Comparison of ENCODE assay signal across 2 cellular contexts in the genomic region with DNA sequence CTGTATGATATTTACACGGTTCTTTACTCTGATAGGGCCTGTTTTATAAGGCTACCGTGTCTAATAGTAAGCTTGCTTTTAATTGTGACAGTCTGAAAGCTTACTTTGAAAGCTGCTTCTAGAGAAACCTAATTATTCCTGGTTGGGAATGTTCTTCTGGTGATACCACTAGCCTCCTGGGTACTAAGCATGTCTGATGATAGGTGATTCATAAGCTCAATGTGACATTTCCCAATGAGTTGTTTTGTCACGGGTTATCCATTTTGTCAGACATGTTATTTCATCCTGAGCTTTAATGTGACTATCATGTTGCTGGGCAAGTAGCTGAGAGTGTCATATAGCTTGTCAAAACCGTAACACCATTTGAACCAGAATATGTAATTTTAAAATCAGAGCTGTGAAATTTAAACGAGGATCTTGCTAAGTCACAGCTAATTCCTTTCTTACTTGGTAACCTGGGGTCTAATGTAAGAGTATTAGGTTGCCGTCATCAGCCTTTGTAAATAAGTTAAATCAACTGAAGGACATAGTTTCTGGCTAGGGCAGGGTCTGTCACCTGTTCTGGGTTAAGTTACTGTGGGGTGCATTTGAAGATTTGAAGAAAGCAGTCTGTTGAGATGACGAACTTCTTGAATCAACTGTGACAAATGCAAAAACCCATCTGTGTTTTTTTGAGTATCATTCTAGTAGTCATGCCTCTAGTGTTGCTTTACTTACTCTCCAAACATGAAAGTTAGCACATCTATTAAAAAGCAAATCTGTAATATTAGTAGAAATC.
TF ChIP-seq lines count a peak whose summit lies in the region.

No MANE protein-coding gene starts in this region.

TF ChIP-seq in neural cell, 6 proteins besides CTCF, POLR2A, EP300 and RAD21 (continued from another document):
- TF ChIP-seq, protein P1, sequence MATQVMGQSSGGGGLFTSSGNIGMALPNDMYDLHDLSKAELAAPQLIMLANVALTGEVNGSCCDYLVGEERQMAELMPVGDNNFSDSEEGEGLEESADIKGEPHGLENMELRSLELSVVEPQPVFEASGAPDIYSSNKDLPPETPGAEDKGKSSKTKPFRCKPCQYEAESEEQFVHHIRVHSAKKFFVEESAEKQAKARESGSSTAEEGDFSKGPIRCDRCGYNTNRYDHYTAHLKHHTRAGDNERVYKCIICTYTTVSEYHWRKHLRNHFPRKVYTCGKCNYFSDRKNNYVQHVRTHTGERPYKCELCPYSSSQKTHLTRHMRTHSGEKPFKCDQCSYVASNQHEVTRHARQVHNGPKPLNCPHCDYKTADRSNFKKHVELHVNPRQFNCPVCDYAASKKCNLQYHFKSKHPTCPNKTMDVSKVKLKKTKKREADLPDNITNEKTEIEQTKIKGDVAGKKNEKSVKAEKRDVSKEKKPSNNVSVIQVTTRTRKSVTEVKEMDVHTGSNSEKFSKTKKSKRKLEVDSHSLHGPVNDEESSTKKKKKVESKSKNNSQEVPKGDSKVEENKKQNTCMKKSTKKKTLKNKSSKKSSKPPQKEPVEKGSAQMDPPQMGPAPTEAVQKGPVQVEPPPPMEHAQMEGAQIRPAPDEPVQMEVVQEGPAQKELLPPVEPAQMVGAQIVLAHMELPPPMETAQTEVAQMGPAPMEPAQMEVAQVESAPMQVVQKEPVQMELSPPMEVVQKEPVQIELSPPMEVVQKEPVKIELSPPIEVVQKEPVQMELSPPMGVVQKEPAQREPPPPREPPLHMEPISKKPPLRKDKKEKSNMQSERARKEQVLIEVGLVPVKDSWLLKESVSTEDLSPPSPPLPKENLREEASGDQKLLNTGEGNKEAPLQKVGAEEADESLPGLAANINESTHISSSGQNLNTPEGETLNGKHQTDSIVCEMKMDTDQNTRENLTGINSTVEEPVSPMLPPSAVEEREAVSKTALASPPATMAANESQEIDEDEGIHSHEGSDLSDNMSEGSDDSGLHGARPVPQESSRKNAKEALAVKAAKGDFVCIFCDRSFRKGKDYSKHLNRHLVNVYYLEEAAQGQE (IDR thresholded peaks at IDR 0.05; ENCODE audit: borderline replicate concordance) = peak; percentile 86

TF ChIP-seq in SK-N-SH, 30 proteins besides CTCF, POLR2A, EP300 and RAD21 (continued from another document):
- TF ChIP-seq, protein P1 (IDR thresholded peaks at IDR 0.05; ENCODE audit: low read depth, low read length) = no peak
- TF ChIP-seq FOXJ3 (CRISPR knock-in tag; IDR thresholded peaks at IDR 0.05) (no peak), USF2 (IDR thresholded peaks at IDR 0.05; ENCODE audit: borderline replicate concordance, low read depth, low read length) (no peak), FOSL2 (IDR thresholded peaks at IDR 0.05; ENCODE audit: borderline replicate concordance, low read depth) (no peak), GABPA (IDR thresholded peaks at IDR 0.05; ENCODE audit: low read depth) (no peak), CHD2 (IDR thresholded peaks at IDR 0.05; ENCODE audit: low read length, partially characterized antibody) (no peak), MEF2A (IDR thresholded peaks at IDR 0.05; ENCODE audit: borderline replicate concordance, low read depth) (no peak), RCOR1 (IDR thresholded peaks at IDR 0.05; ENCODE audit: low read length) (no peak), SMC3 (IDR thresholded peaks at IDR 0.05; ENCODE audit: low read depth, low read length) (no peak), EZH2phosphoT487 (IDR thresholded peaks at IDR 0.05; ENCODE audit: borderline replicate concordance, low read depth) (no peak), TEAD4 (IDR thresholded peaks at IDR 0.05; ENCODE audit: borderline replicate concordance, insufficient read depth) (no peak), RXRA (IDR thresholded peaks at IDR 0.05; ENCODE audit: borderline replicate concordance, low read depth) (no peak), SIN3A (IDR thresholded peaks at IDR 0.05; ENCODE audit: borderline replicate concordance, low read depth, low read length) (no peak), TAF1 (IDR thresholded peaks at IDR 0.05; ENCODE audit: borderline replicate concordance, low read depth, low read length) (no peak), NFIC (IDR thresholded peaks at IDR 0.05; ENCODE audit: borderline replicate concordance) (no peak)
- TF ChIP-seq, protein P2, sequence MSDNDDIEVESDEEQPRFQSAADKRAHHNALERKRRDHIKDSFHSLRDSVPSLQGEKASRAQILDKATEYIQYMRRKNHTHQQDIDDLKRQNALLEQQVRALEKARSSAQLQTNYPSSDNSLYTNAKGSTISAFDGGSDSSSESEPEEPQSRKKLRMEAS (IDR thresholded peaks at IDR 0.05; ENCODE audit: low read depth) = no peak
TF ChIP-seq in SK-N-SH: peak in this region for 0.
